1 cellular context compared by ENCODE assay signal in genomic region chr20:20303742-20304141, GRCh38.
TF ChIP-seq lines count a peak whose summit lies in the region.

No MANE protein-coding gene starts in this region.

TF ChIP-seq in GM23338, 12 proteins besides CTCF, POLR2A, EP300 and RAD21 (continued from another document):
- TF ChIP-seq ZNF462 (CRISPR knock-in tag; IDR thresholded peaks at IDR 0.05): no peak
- no peak for TF ChIP-seq ZNF331 (CRISPR knock-in tag; IDR thresholded peaks at IDR 0.05; ENCODE audit: low read depth)
- no peak for TF ChIP-seq NANOG (IDR thresholded peaks at IDR 0.05; ENCODE audit: borderline replicate concordance)
- no peak for TF ChIP-seq CREB1 (CRISPR knock-in tag; IDR thresholded peaks at IDR 0.05; ENCODE audit: low read depth)
TF ChIP-seq in GM23338: peak in this region for 0.
